ENCODE assay signal across 8 cellular contexts in genomic region chr10:42192450-42192849, GRCh38.
DNase-seq lines count a peak whose midpoint lies in the region; ATAC-seq and TF ChIP-seq lines count a peak whose summit lies in the region.
"Not testable (repeated sequence)": the region's sequence is repeated elsewhere in the genome, so short reads cannot be mapped to it uniquely, and the experiment has no call there.

No MANE protein-coding gene starts in this region.

- DNase-seq in DMS53 (lab: John Stamatoyannopoulos, UW) (peak; percentile 38), Karpas-422 (peak; percentile 44), SK-MEL-5 (ENCODE audit: low read depth, low spot score) (peak; percentile 2), colonic mucosa (peak; percentile 40), iris pigment epithelial cell (ENCODE audit: low read depth) (peak; percentile 20), prostate gland (ENCODE audit: low spot score) (peak; percentile 16)
- DNase-seq in activated T-cell treated with anti-CD3 and anti-CD28 coated beads, Interleukin-2, amount 50 U/mL, for 4 hours, result peak; percentile 10
- not testable (repeated sequence) for DNase-seq in upper lobe of right lung

- H3K4me1 Mint-ChIP-seq in activated T-cell treated with anti-CD3 and anti-CD28 coated beads, Interleukin-2, amount 50 U/mL, for 4 hours (ENCODE audit: low read depth), result not testable (repeated sequence)

- H2AFZ ChIP-seq in Karpas-422 (ENCODE audit: low read length), result not testable (repeated sequence)

- not testable (repeated sequence) for H3K4me3 ChIP-seq in Karpas-422 (ENCODE audit: low read length); colonic mucosa; prostate gland; upper lobe of right lung

- not testable (repeated sequence) for H3K9ac ChIP-seq in Karpas-422 (ENCODE audit: low read length); colonic mucosa (ENCODE audit: low read depth in 2 of 2, low read length in 2 of 2)

- H3K27me3 Mint-ChIP-seq in activated T-cell treated with anti-CD3 and anti-CD28 coated beads, Interleukin-2, amount 50 U/mL, for 4 hours (ENCODE audit: low read depth), result peaks cover 14% of the 10 kb centered on the region

- not testable (repeated sequence) for H3K27me3 ChIP-seq in Karpas-422 (ENCODE audit: low read length); colonic mucosa; prostate gland (replicated peaks; ENCODE audit: insufficient read depth); upper lobe of right lung

- H4K20me1 ChIP-seq in Karpas-422 (ENCODE audit: insufficient read depth, low read depth, low read length), result not testable (repeated sequence)

- not testable (repeated sequence) for H3K9me3 ChIP-seq in Karpas-422 (ENCODE audit: low read length); colonic mucosa; prostate gland; upper lobe of right lung

- not testable (repeated sequence) for H3K9me3 Mint-ChIP-seq in activated T-cell treated with anti-CD3 and anti-CD28 coated beads, Interleukin-2, amount 50 U/mL, for 4 hours

- WGBS in prostate gland, result 2% methylated on average over 4 of the region's 4 CpGs

- not testable (repeated sequence) for H3K9me2 ChIP-seq in Karpas-422 (replicated peaks; ENCODE audit: insufficient read depth, low read length)

- H3K4me2 ChIP-seq in Karpas-422 (ENCODE audit: low read depth, low read length, poor library complexity, severe bottlenecking), result not testable (repeated sequence)

- not testable (repeated sequence) for H3K36me3 ChIP-seq in Karpas-422 (ENCODE audit: insufficient read depth, low read length); colonic mucosa; prostate gland; upper lobe of right lung

- ATAC-seq in activated T-cell treated with anti-CD3 and anti-CD28 coated beads, Interleukin-2, amount 50 U/mL, for 4 hours; upper lobe of right lung: not testable (repeated sequence)

- not testable (repeated sequence) for H3K4me1 ChIP-seq in Karpas-422 (ENCODE audit: low read length); colonic mucosa; prostate gland (replicated peaks); upper lobe of right lung

- not testable (repeated sequence) for H3K4me3 Mint-ChIP-seq in activated T-cell treated with anti-CD3 and anti-CD28 coated beads, Interleukin-2, amount 50 U/mL, for 4 hours

- not testable (repeated sequence) for H3K27ac ChIP-seq in Karpas-422 (ENCODE audit: low read length); colonic mucosa; prostate gland; upper lobe of right lung

- H3K79me2 ChIP-seq in Karpas-422 (ENCODE audit: low read length), result not testable (repeated sequence)

- in situ Hi-C loops in SK-MEL-5 (cut with HindIII; ENCODE audit: low pct_unique_long_range_greater_than_20kb, low sequenced_read_pairs), result not testable (repeated sequence)

- intact Hi-C loops in colonic mucosa (cut with DNase I); prostate gland (cut with DNase I); upper lobe of right lung (cut with DNase I): not testable (repeated sequence)

- TF ChIP-seq CTCF in colonic mucosa (IDR thresholded peaks at IDR 0.05) (peak; percentile 24), prostate gland (IDR thresholded peaks at IDR 0.05) (peak in 3 of 4 experiments; percentile 46 to 62 (median 48)), upper lobe of right lung (IDR thresholded peaks at IDR 0.05) (peak; percentile 59)

- not testable (repeated sequence) for TF ChIP-seq POLR2A in prostate gland (IDR thresholded peaks at IDR 0.05)

- H3K36me3 Mint-ChIP-seq in activated T-cell treated with anti-CD3 and anti-CD28 coated beads, Interleukin-2, amount 50 U/mL, for 4 hours (ENCODE audit: insufficient read depth), result not testable (repeated sequence)
